In genomic region chr12:571795-572531, GRCh38 we compare ENCODE assay signal across 9 cellular contexts.
DNase-seq lines count a peak whose midpoint lies in the region; ATAC-seq and TF ChIP-seq lines count a peak whose summit lies in the region.
"Had no signal": no experiment of that assay in that cellular context is flagged by ENCODE, and none has a peak within 500 bp of the region (broad histone marks: within the 10 kb centered on the region; RNA-seq: fewer than 3 reads in every experiment).

No MANE protein-coding gene starts in this region.

- H3K4me3 ChIP-seq in AG04450 (ENCODE audit: low read depth, low read length): no peak overlapping the region
- H3K4me3 ChIP-seq in endodermal cell (ENCODE audit: low read length): no peak overlapping the region

- peaks cover 30% of the 10 kb centered on the region for H3K4me1 Mint-ChIP-seq in endodermal cell
- H3K4me1 Mint-ChIP-seq in nephron progenitor cell: peaks cover 43% of the 10 kb centered on the region

- in situ Hi-C loops in GM13976 (cut with MboI; ENCODE audit: low sequenced_read_pairs, unreplicated experiment): loop anchor here (10.0 to 25.0 kb wide), 3 partner anchors 243 to 1015 kb away; partner anchors contain the start of gene FBXL14

- TF ChIP-seq CTCF in AG04450 (IDR thresholded peaks at IDR 0.05; ENCODE audit: low read depth, low read length): no peak
- no peak for TF ChIP-seq CTCF in endodermal cell (conservative IDR thresholded peaks at IDR 0.05)
- no peak for TF ChIP-seq CTCF in nephron progenitor cell (IDR thresholded peaks at IDR 0.05)
- no peak for TF ChIP-seq CTCF in GM13976 (IDR thresholded peaks at IDR 0.05; ENCODE audit: borderline replicate concordance, control extremely low read depth, extremely low read depth, insufficient read depth, missing control alignments)

- H3K27ac ChIP-seq in AG04450 (ENCODE audit: low read depth, low read length) (peak overlapping the region; percentile 39), endodermal cell (ENCODE audit: low read depth, low read length) (no peak overlapping the region)

- H3K4me1 ChIP-seq in endodermal cell (ENCODE audit: control insufficient read depth, insufficient read depth, low read length): peaks cover 7% of the 10 kb centered on the region

- no peak for DNase-seq in AG04450 (ENCODE audit: low read depth, low spot score)
- DNase-seq in LHCN-M2 (ENCODE audit: low read depth): peak; percentile 27
- peak; percentile 66 for DNase-seq in endodermal cell
- no peak for DNase-seq in nephron progenitor cell
- no peak for DNase-seq in NCI-H2107 treated with DMSO at 0.1 percent for 48 hours (lab: John Stamatoyannopoulos, UW; ENCODE audit: unreplicated experiment)
- no peak for DNase-seq in GM13976 (ENCODE audit: low spot score)

- WGBS in endodermal cell (ENCODE audit: insufficient coverage in 1 of 2, insufficient read length in 1 of 2), 2 experiments: 83 to 88% methylated on average over 17 to 19 of the region's 19 CpGs

- CTCF ChIA-PET in AG04450 (lab: Charles Lee): interaction anchor here (4.8 to 6.0 kb wide), 2 partner anchors 179 to 243 kb away, joined by 49 to 90 read pairs; partner anchors contain the start of gene WNK1

- H3K9ac ChIP-seq in endodermal cell (ENCODE audit: extremely low read depth, low read length, poor library complexity, severe bottlenecking): no peak overlapping the region

- H3K9me3 ChIP-seq in AG04450 (ENCODE audit: control insufficient read depth, insufficient read depth, low read length): no peaks in the 10 kb centered on the region; the same call in 1 of the 2 replicates
- peaks cover 4% of the 10 kb centered on the region for H3K9me3 ChIP-seq in endodermal cell (ENCODE audit: control insufficient read depth, low read length)

- H3K36me3 Mint-ChIP-seq in endodermal cell (ENCODE audit: low read depth): peaks cover 3% of the 10 kb centered on the region
- H3K36me3 Mint-ChIP-seq in nephron progenitor cell (ENCODE audit: low read depth): no peaks in the 10 kb centered on the region

- H3K4me3 Mint-ChIP-seq in endodermal cell: peak overlapping the region; percentile 65
- H3K4me3 Mint-ChIP-seq in nephron progenitor cell: peak overlapping the region; percentile 70
- H3K4me3 Mint-ChIP-seq: activated naive CD4-positive, alpha-beta T cell treated with anti-CD3 and anti-CD28 coated beads for 36 hours had no signal

- ATAC-seq in GM19351 (IDR thresholded peaks at IDR 0.05; ENCODE audit: unreplicated experiment) (no peak), GM18870 (IDR thresholded peaks at IDR 0.05; ENCODE audit: unreplicated experiment) (no peak)

- POLR2A ChIA-PET in AG04450 (lab: Yijun Ruan, JAX): interaction anchor here (0.7 to 2.3 kb wide), 5 partner anchors 60 to 1011 kb away, joined by 3 to 19 read pairs (median 4); partner anchors contain the start of genes RAD52 and WNK1

- H3K27me3 ChIP-seq in AG04450 (ENCODE audit: control insufficient read depth, insufficient read depth, low read length) (peaks cover under 1% of the 10 kb centered on the region), endodermal cell (ENCODE audit: control insufficient read depth, insufficient read depth, low read length, poor library complexity, severe bottlenecking) (no peaks in the 10 kb centered on the region)

- H3K27me3 Mint-ChIP-seq in endodermal cell (ENCODE audit: insufficient read depth): peaks cover 15% of the 10 kb centered on the region
- peaks cover 8% of the 10 kb centered on the region for H3K27me3 Mint-ChIP-seq in nephron progenitor cell (ENCODE audit: low read depth, poor library complexity)

- H3K36me3 ChIP-seq in endodermal cell (ENCODE audit: control insufficient read depth, insufficient read depth, low read length): no peaks in the 10 kb centered on the region

- H3K27ac Mint-ChIP-seq in endodermal cell: peak overlapping the region; percentile 93
- peak overlapping the region; percentile 16 for H3K27ac Mint-ChIP-seq in nephron progenitor cell
- H3K27ac Mint-ChIP-seq: activated naive CD4-positive, alpha-beta T cell treated with anti-CD3 and anti-CD28 coated beads for 36 hours had no signal

- H3K9me3 Mint-ChIP-seq in endodermal cell (peaks cover 10% of the 10 kb centered on the region), nephron progenitor cell (peaks cover 10% of the 10 kb centered on the region)

Comparison
In these comparisons a context has a peak if more than half of its experiments do, and no peak if none do; other contexts are left out.
1. DNase-seq: peak in LHCN-M2 (single experiment) and endodermal cell (single experiment); none in AG04450 (single experiment), nephron progenitor cell (single experiment), NCI-H2107 treated with DMSO at 0.1 percent for 48 hours (single experiment) and GM13976 (single experiment).